Comparison of ENCODE assay signal across 17 cellular contexts in the genomic region with DNA sequence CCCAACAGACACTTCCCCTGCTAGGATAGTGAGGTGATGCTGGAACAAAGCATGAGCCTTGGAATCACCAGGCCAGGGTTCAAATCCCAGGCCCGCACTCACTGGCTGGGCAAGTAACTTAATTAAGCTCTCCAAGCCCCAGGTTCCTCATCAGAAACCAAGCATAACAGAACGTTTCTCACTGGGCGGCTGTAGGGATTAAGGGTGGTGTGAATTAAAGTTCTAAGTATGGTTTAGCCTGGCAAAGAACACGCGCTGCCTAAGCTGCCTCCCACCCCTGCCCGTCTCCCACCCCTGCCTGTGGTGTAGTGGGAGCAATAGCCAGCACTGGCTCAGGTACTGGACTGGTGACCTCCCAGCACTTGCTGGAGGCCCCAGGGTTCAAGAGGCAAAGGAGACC. TPM values are rescaled to one million over a fixed set of nuclear protein-coding genes. Genes with fewer than 3 reads are reported as not detected.
A peak's percentile ranks its signal among the peaks of the same experiment; 100 is the strongest.
DNase-seq lines count a peak whose midpoint lies in the region; ATAC-seq and TF ChIP-seq lines count a peak whose summit lies in the region.
"Had no signal": no experiment of that assay in that cellular context is flagged by ENCODE, and none has a peak within 500 bp of the region (broad histone marks: within the 10 kb centered on the region; RNA-seq: fewer than 3 reads in every experiment).

No MANE protein-coding gene starts in this region.

- H2BK120ac ChIP-seq in IMR-90 (ENCODE audit: low read depth, low read length): no peak overlapping the region

- no TSS peak for BruUV-seq in IMR-90 (replicated peaks; lab: Mats Ljungman, UMichigan)

- no peak for TF ChIP-seq RAD21 in IMR-90 (IDR thresholded peaks at IDR 0.05; ENCODE audit: low read length)

- no peak for TF ChIP-seq POLR2A in IMR-90 (IDR thresholded peaks at IDR 0.05; ENCODE audit: low read depth, low read length)

- no peak overlapping the region for H4K8ac ChIP-seq in IMR-90 (ENCODE audit: low read depth in 2 of 2, low read length in 2 of 2)

- H3K27ac Mint-ChIP-seq in activated T-helper 17 cell treated with anti-CD3 and anti-CD28 coated beads, Interleukin-2, amount 50 U/mL, for 72 hours: peak overlapping the region; percentile 65
- H3K27ac Mint-ChIP-seq in stimulated activated naive B cell treated with anti-CD40 and anti-IgM and Interleukin-4, amounts not matched to agents 10 μg/mL and 1 μg/mL and 100 μg/mL, for 72 hours: peak overlapping the region; percentile 38
- H3K27ac Mint-ChIP-seq: GM23338 had no signal

- peaks cover 33% of the 10 kb centered on the region for H3K4me1 ChIP-seq in IMR-90 (ENCODE audit: control insufficient read depth, insufficient read depth, low read length)
- peaks cover 64% of the 10 kb centered on the region for H3K4me1 ChIP-seq in parathyroid adenoma

- no peak overlapping the region for H2AK9ac ChIP-seq in IMR-90 (replicated peaks; ENCODE audit: low read depth, low read length, poor library complexity)

- peaks cover 8% of the 10 kb centered on the region; the same call in 1 of the 2 replicates for H3K9me1 ChIP-seq in IMR-90 (ENCODE audit: insufficient read depth, low read length)

- peaks cover 50% of the 10 kb centered on the region for H3K36me3 ChIP-seq in IMR-90 (ENCODE audit: control insufficient read depth, insufficient read depth, low read length)
- no peaks in the 10 kb centered on the region for H3K36me3 ChIP-seq in parathyroid adenoma (ENCODE audit: control insufficient read depth, insufficient read depth, low read length)

- 100% methylated on average over 1 of the region's 6 CpGs; no CpG with 5 or more reads in 1 of the 2 experiments for WGBS in IMR-90 (ENCODE audit: extremely low coverage in 2 of 2, insufficient read length in 1 of 2), 2 experiments

- H2BK20ac ChIP-seq in IMR-90 (ENCODE audit: low read depth, low read length): no peak overlapping the region

- no peak overlapping the region for H3K23ac ChIP-seq in IMR-90 (ENCODE audit: low read depth, low read length)

- peaks cover 12% of the 10 kb centered on the region for H3K4me1 Mint-ChIP-seq in activated T-helper 17 cell treated with anti-CD3 and anti-CD28 coated beads, Interleukin-2, amount 50 U/mL, for 72 hours
- H3K4me1 Mint-ChIP-seq in stimulated activated naive B cell treated with anti-CD40 and anti-IgM and Interleukin-4, amounts not matched to agents 10 μg/mL and 1 μg/mL and 100 μg/mL, for 72 hours: peaks cover 12 to 21% of the 10 kb centered on the region in 2 donors

- peaks cover 32% of the 10 kb centered on the region for H4K20me1 ChIP-seq in IMR-90 (ENCODE audit: insufficient read depth, low read length)

- no peak overlapping the region for H4K5ac ChIP-seq in IMR-90 (ENCODE audit: low read depth, low read length)

- DNase-seq in IMR-90 (no peak), sciatic nerve (ENCODE audit: low spot score) (no peak)
- no peak for DNase-seq in stimulated activated naive B cell treated with anti-CD40 and anti-IgM and Interleukin-4, amounts not matched to agents 10 μg/mL and 1 μg/mL and 100 μg/mL, for 72 hours
- DNase-seq in stimulated activated CD8-positive, alpha-beta memory T cell treated with anti-CD3 and anti-CD28 coated beads, Interleukin-4, amount 100 ng/mL, for 48 hours: no peak
- DNase-seq: AML-193; CD4-positive, alpha-beta memory T cell; DMS153; DMS79; GDM1; HCEC 1CT had no signal

- H2AFZ ChIP-seq in IMR-90 (replicated peaks; ENCODE audit: low read length, poor library complexity) (peak overlapping the region; percentile 33), parathyroid adenoma (no peak overlapping the region)
- H2AFZ ChIP-seq: GM23338 had no signal

- POLR2A ChIA-PET in IMR-90 (lab: Charles Lee; ENCODE audit: unreplicated experiment): no interaction called here

- TF ChIP-seq CTCF in IMR-90 (conservative IDR thresholded peaks at IDR 0.05; ENCODE audit: low read depth, low read length) (no peak), parathyroid adenoma (IDR thresholded peaks at IDR 0.05) (no peak)

- H3K4me3 ChIP-seq in IMR-90 (ENCODE audit: insufficient read depth, low read depth, low read length) (no peak overlapping the region), parathyroid adenoma (ENCODE audit: low read depth, low read length) (peak overlapping the region; percentile 33)
- H3K4me3 ChIP-seq: A549, GM23338 had no signal

- peaks cover 2% of the 10 kb centered on the region for H3K79me2 ChIP-seq in parathyroid adenoma

- no peak overlapping the region for H2AK5ac ChIP-seq in IMR-90 (ENCODE audit: low read depth, low read length)

- H3K27me3 Mint-ChIP-seq in activated T-helper 17 cell treated with anti-CD3 and anti-CD28 coated beads, Interleukin-2, amount 50 U/mL, for 72 hours: no peaks in the 10 kb centered on the region
- H3K27me3 Mint-ChIP-seq in stimulated activated naive B cell treated with anti-CD40 and anti-IgM and Interleukin-4, amounts not matched to agents 10 μg/mL and 1 μg/mL and 100 μg/mL, for 72 hours: no peaks in the 10 kb centered on the region
- H3K27me3 Mint-ChIP-seq: CD4-positive, alpha-beta memory T cell had no signal

- no peak overlapping the region for H3K18ac ChIP-seq in IMR-90 (ENCODE audit: low read depth, low read length)

- H3K4ac ChIP-seq in IMR-90 (ENCODE audit: low read depth, low read length): no peak overlapping the region

- CTCF ChIA-PET in IMR-90 (lab: Yijun Ruan, JAX): no interaction called here

- H3K9me3 Mint-ChIP-seq in activated T-helper 17 cell treated with anti-CD3 and anti-CD28 coated beads, Interleukin-2, amount 50 U/mL, for 72 hours: no peaks in the 10 kb centered on the region
- no peaks in the 10 kb centered on the region for H3K9me3 Mint-ChIP-seq in stimulated activated naive B cell treated with anti-CD40 and anti-IgM and Interleukin-4, amounts not matched to agents 10 μg/mL and 1 μg/mL and 100 μg/mL, for 72 hours
- H3K9me3 Mint-ChIP-seq: CD4-positive, alpha-beta memory T cell; GM23338 had no signal

- no peaks in the 10 kb centered on the region for H3K27me3 ChIP-seq in IMR-90 (ENCODE audit: control insufficient read depth, insufficient read depth, low read length)
- H3K27me3 ChIP-seq in parathyroid adenoma (ENCODE audit: control insufficient read depth, insufficient read depth, low read length): no peaks in the 10 kb centered on the region

- H3K4me2 ChIP-seq in IMR-90 (ENCODE audit: low read depth, low read length): no peak overlapping the region
- H3K4me2 ChIP-seq in parathyroid adenoma (ENCODE audit: low read length): peak overlapping the region; percentile 69
- H3K4me2 ChIP-seq: A549, GM23338 had no signal

- H3K27ac ChIP-seq in IMR-90 (ENCODE audit: insufficient read depth, low read length) (no peak overlapping the region), parathyroid adenoma (peak overlapping the region; percentile 100)
- H3K27ac ChIP-seq: C4-2B, HL-60 had no signal

- in situ Hi-C loops in IMR-90 (cut with MboI; ENCODE audit: low sequenced_read_pairs): no loop called here

- no peak overlapping the region for H2BK15ac ChIP-seq in IMR-90 (ENCODE audit: low read depth, low read length)

- no peaks in the 10 kb centered on the region for H3K9me3 ChIP-seq in IMR-90 (ENCODE audit: control insufficient read depth, insufficient read depth, low read length)
- no peaks in the 10 kb centered on the region for H3K9me3 ChIP-seq in parathyroid adenoma (ENCODE audit: control insufficient read depth, low read length)
- H3K9me3 ChIP-seq: A549 had no signal

- H3K9ac ChIP-seq in IMR-90 (ENCODE audit: low read depth, low read length) (no peak overlapping the region), parathyroid adenoma (no peak overlapping the region)

- no peak overlapping the region for H3K14ac ChIP-seq in IMR-90 (replicated peaks; ENCODE audit: low read depth, low read length)

- H3K4me3 Mint-ChIP-seq in activated T-helper 17 cell treated with anti-CD3 and anti-CD28 coated beads, Interleukin-2, amount 50 U/mL, for 72 hours: no peak overlapping the region
- H3K4me3 Mint-ChIP-seq in stimulated activated naive B cell treated with anti-CD40 and anti-IgM and Interleukin-4, amounts not matched to agents 10 μg/mL and 1 μg/mL and 100 μg/mL, for 72 hours: no peak overlapping the region
- H3K4me3 Mint-ChIP-seq: CD4-positive, alpha-beta memory T cell; GM23338 had no signal

- no peak overlapping the region for H3K56ac ChIP-seq in IMR-90 (ENCODE audit: extremely low read depth, insufficient read depth, low read length)

- dilution Hi-C loops in IMR-90 (cut with HindIII; ENCODE audit: low sequenced_read_pairs, unreplicated experiment): no loop called here

- no peak overlapping the region for H2BK5ac ChIP-seq in IMR-90 (ENCODE audit: low read depth, low read length, poor library complexity, severe bottlenecking)

- ATAC-seq in IMR-90 (ENCODE audit: low read depth): no peak
- ATAC-seq in activated T-helper 17 cell treated with anti-CD3 and anti-CD28 coated beads, Interleukin-2, amount 50 U/mL, for 72 hours (replicated peaks): no peak
- no peak for ATAC-seq in stimulated activated naive B cell treated with anti-CD40 and anti-IgM and Interleukin-4, amounts not matched to agents 10 μg/mL and 1 μg/mL and 100 μg/mL, for 72 hours (replicated peaks)
- ATAC-seq in sciatic nerve: no peak
- ATAC-seq in HG03460 (IDR thresholded peaks at IDR 0.05; ENCODE audit: unreplicated experiment): no peak
- ATAC-seq: A549, GM23338 had no signal

- H3K36me3 Mint-ChIP-seq in activated T-helper 17 cell treated with anti-CD3 and anti-CD28 coated beads, Interleukin-2, amount 50 U/mL, for 72 hours (ENCODE audit: low read depth): peaks cover 67% of the 10 kb centered on the region
- peaks cover 23 to 32% of the 10 kb centered on the region in 2 donors for H3K36me3 Mint-ChIP-seq in stimulated activated naive B cell treated with anti-CD40 and anti-IgM and Interleukin-4, amounts not matched to agents 10 μg/mL and 1 μg/mL and 100 μg/mL, for 72 hours

- peaks cover 24 to 62% of the 10 kb centered on the region in 2 experiments for H3K79me1 ChIP-seq in IMR-90 (ENCODE audit: low read depth in 1 of 2, low read length in 2 of 2)

- H4K91ac ChIP-seq in IMR-90 (ENCODE audit: insufficient read depth, low read depth, low read length): no peak overlapping the region

- intact Hi-C loops in IMR-90 (cut with micrococcal nuclease) (no loop called here), sciatic nerve (cut with DNase I) (no loop called here)

RNA-seq across cellular contexts. Expression of a gene that starts 5.6 kb away (rescaled TPM):
- total RNA-seq in IMR-90 (2012; rRNA removed): 25.3 and 29.6 TPM in 2 replicates
- 91.0 and 112 TPM in 2 replicates for polyA plus RNA-seq in IMR-90 (2012; rRNA removed)
- polyA plus RNA-seq in IMR-90 (2012; cell fraction: cytosol; rRNA removed): 70.2 and 89.3 TPM in 2 replicates
- polyA plus RNA-seq in IMR-90 (2012; cell fraction: nucleus; rRNA removed; ENCODE audit: low replicate concordance): 205 and 510 TPM in 2 replicates
- 100 to 1,000 TPM; 114 to 135 TPM for total RNA-seq in activated T-helper 17 cell treated with anti-CD3 and anti-CD28 coated beads, Interleukin-2, amount 50 U/mL, for 72 hours
- total RNA-seq in sciatic nerve: 87.5 TPM

RNA-seq across cellular contexts. Expression of a gene that starts 7.3 kb away (rescaled TPM):
- total RNA-seq in IMR-90 (2012; rRNA removed) (22.4 and 24.7 TPM in 2 replicates), sciatic nerve (5.7 TPM)
- polyA plus RNA-seq in IMR-90 (2012; rRNA removed): 34.8 and 45.6 TPM in 2 replicates
- 29.1 and 41.6 TPM in 2 replicates for polyA plus RNA-seq in IMR-90 (2012; cell fraction: cytosol; rRNA removed)
- polyA plus RNA-seq in IMR-90 (2012; cell fraction: nucleus; rRNA removed; ENCODE audit: low replicate concordance): 16.0 and 19.1 TPM in 2 replicates
- 10 to 100 TPM in 1 of 2 donors, 1 to 10 TPM in 1; 9.0 to 23.4 TPM for total RNA-seq in activated T-helper 17 cell treated with anti-CD3 and anti-CD28 coated beads, Interleukin-2, amount 50 U/mL, for 72 hours

RNA-seq across cellular contexts. Expression of a gene that starts 15.6 kb away (rescaled TPM):
- total RNA-seq in IMR-90 (2012; rRNA removed): 41.9 and 53.8 TPM in 2 replicates
- 115 and 127 TPM in 2 replicates for polyA plus RNA-seq in IMR-90 (2012; rRNA removed)
- polyA plus RNA-seq in IMR-90 (2012; cell fraction: cytosol; rRNA removed): 99.0 and 130 TPM in 2 replicates
- 430 and 1,164 TPM in 2 replicates for polyA plus RNA-seq in IMR-90 (2012; cell fraction: nucleus; rRNA removed; ENCODE audit: low replicate concordance)
- 10 to 100 TPM; 63.3 to 71.1 TPM for total RNA-seq in activated T-helper 17 cell treated with anti-CD3 and anti-CD28 coated beads, Interleukin-2, amount 50 U/mL, for 72 hours
- total RNA-seq in sciatic nerve: 57.9 TPM

RNA-seq across cellular contexts. Expression of a gene that starts 16.7 kb away (rescaled TPM):
- total RNA-seq in IMR-90 (2012; rRNA removed) (not detected in 2 replicates), sciatic nerve (4.7 TPM)
- polyA plus RNA-seq in IMR-90 (2012; rRNA removed): 0.70 and 0.74 TPM in 2 replicates
- polyA plus RNA-seq in IMR-90 (2012; cell fraction: cytosol; rRNA removed): 0.21 and 0.38 TPM in 2 replicates
- polyA plus RNA-seq in IMR-90 (2012; cell fraction: nucleus; rRNA removed; ENCODE audit: low replicate concordance): 4.8 and 9.1 TPM in 2 replicates
- total RNA-seq in activated T-helper 17 cell treated with anti-CD3 and anti-CD28 coated beads, Interleukin-2, amount 50 U/mL, for 72 hours: 1 to 10 TPM; 9.0 to 9.7 TPM
- polyA plus RNA-seq: CD4-positive, alpha-beta memory T cell had no signal

RNA-seq across cellular contexts. Expression of a gene that starts 18.3 kb away (rescaled TPM):
- 6.8 and 7.8 TPM in 2 replicates for total RNA-seq in IMR-90 (2012; rRNA removed)
- 29.8 and 38.3 TPM in 2 replicates for polyA plus RNA-seq in IMR-90 (2012; rRNA removed)
- 24.3 and 48.1 TPM in 2 replicates for polyA plus RNA-seq in IMR-90 (2012; cell fraction: cytosol; rRNA removed)
- 34.7 and 60.3 TPM in 2 replicates for polyA plus RNA-seq in IMR-90 (2012; cell fraction: nucleus; rRNA removed; ENCODE audit: low replicate concordance)
- 10 to 100 TPM; 72.7 to 78.4 TPM for total RNA-seq in activated T-helper 17 cell treated with anti-CD3 and anti-CD28 coated beads, Interleukin-2, amount 50 U/mL, for 72 hours
- 27.8 TPM for total RNA-seq in sciatic nerve
